ENCODE assay signal across 15 cellular contexts in genomic region chr19:19619849-19620210, GRCh38. TPM values are rescaled to one million over a fixed set of nuclear protein-coding genes. Genes with fewer than 3 reads are reported as not detected.
DNase-seq lines count a peak whose midpoint lies in the region; ATAC-seq and TF ChIP-seq lines count a peak whose summit lies in the region.
"Had no signal": no experiment of that assay in that cellular context is flagged by ENCODE, and none has a peak within 500 bp of the region (broad histone marks: within the 10 kb centered on the region; RNA-seq: fewer than 3 reads in every experiment).

No MANE protein-coding gene starts in this region.

- TF ChIP-seq CTCF in natural killer cell (IDR thresholded peaks at IDR 0.05) (no peak), endodermal cell (conservative IDR thresholded peaks at IDR 0.05) (no peak), RWPE1 (conservative IDR thresholded peaks at IDR 0.05; ENCODE audit: low read depth) (no peak)

- ATAC-seq in natural killer cell: no peak
- no peak for ATAC-seq in natural killer cell treated with Interleukin-12 subunit alpha and Interleukin-12 subunit beta and Interleukin-15 and Interleukin-18, amount 100 ng/mL, for 72 hours
- no peak for ATAC-seq in effector memory CD8-positive, alpha-beta T cell (replicated peaks)
- ATAC-seq in naive thymus-derived CD8-positive, alpha-beta T cell: no peak
- ATAC-seq: Panc1 had no signal

- H3K27ac ChIP-seq in endodermal cell (ENCODE audit: low read depth, low read length) (no peak overlapping the region), RWPE1 (no peak overlapping the region)

- H3K27ac Mint-ChIP-seq in natural killer cell (peak overlapping the region; percentile 29 to 94), endodermal cell (no peak overlapping the region)
- no peak overlapping the region for H3K27ac Mint-ChIP-seq in natural killer cell treated with Interleukin-12 subunit alpha and Interleukin-12 subunit beta and Interleukin-15 and Interleukin-18, amount 100 ng/mL, for 72 hours
- H3K27ac Mint-ChIP-seq in effector memory CD8-positive, alpha-beta T cell: peak overlapping the region; percentile 95
- peak overlapping the region in 7 of 10 donors; percentile 13 to 100 (median 71) for H3K27ac Mint-ChIP-seq in naive thymus-derived CD8-positive, alpha-beta T cell

- H3K4me3 Mint-ChIP-seq in natural killer cell (no peak overlapping the region), endodermal cell (no peak overlapping the region)
- no peak overlapping the region for H3K4me3 Mint-ChIP-seq in natural killer cell treated with Interleukin-12 subunit alpha and Interleukin-12 subunit beta and Interleukin-15 and Interleukin-18, amount 100 ng/mL, for 72 hours
- no peak overlapping the region for H3K4me3 Mint-ChIP-seq in effector memory CD8-positive, alpha-beta T cell
- peak overlapping the region in 2 of 10 donors; percentile 7 to 15 for H3K4me3 Mint-ChIP-seq in naive thymus-derived CD8-positive, alpha-beta T cell

- intact Hi-C loops in natural killer cell (cut with micrococcal nuclease): loop anchor here (2.0 kb wide), 1 partner anchor 201 kb away; the partner anchor contains the start of gene ZNF506

- POLR2A ChIA-PET in naive thymus-derived CD8-positive, alpha-beta T cell (lab: Charles Lee): interaction anchor here (0.6 to 3.3 kb wide), 6 partner anchors 11 to 74 kb away, joined by 3 to 22 read pairs (median 5); partner anchors contain the start of gene ATP13A1
- POLR2A ChIA-PET in RWPE1 (lab: Yijun Ruan, JAX; ENCODE audit: low non-redundant PET): no interaction called here

- H3K9ac ChIP-seq in endodermal cell (ENCODE audit: extremely low read depth, low read length, poor library complexity, severe bottlenecking): no peak overlapping the region

- DNase-seq in natural killer cell (no peak), endodermal cell (no peak), RWPE1 (ENCODE audit: low spot score) (no peak), 8988T (no peak)
- no peak for DNase-seq in natural killer cell treated with Interleukin-12 subunit alpha and Interleukin-12 subunit beta and Interleukin-15 and Interleukin-18, amount 100 ng/mL, for 72 hours (ENCODE audit: low spot score)
- no peak for DNase-seq in effector memory CD8-positive, alpha-beta T cell
- peak in 1 of 10 donors; percentile 45 for DNase-seq in naive thymus-derived CD8-positive, alpha-beta T cell
- DNase-seq: H7, IMR-90, Karpas-422, MG63, NCI-H1092, NCI-H2081, Right ventricle myocardium superior had no signal

- H3K9me3 Mint-ChIP-seq in natural killer cell (no peaks in the 10 kb centered on the region), endodermal cell (no peaks in the 10 kb centered on the region)
- no peaks in the 10 kb centered on the region for H3K9me3 Mint-ChIP-seq in natural killer cell treated with Interleukin-12 subunit alpha and Interleukin-12 subunit beta and Interleukin-15 and Interleukin-18, amount 100 ng/mL, for 72 hours
- no peaks in the 10 kb centered on the region for H3K9me3 Mint-ChIP-seq in effector memory CD8-positive, alpha-beta T cell
- H3K9me3 Mint-ChIP-seq in naive thymus-derived CD8-positive, alpha-beta T cell: no peaks in the 10 kb centered on the region

- CTCF ChIA-PET in RWPE1 (lab: Yijun Ruan, JAX): interaction anchor here (0.9 kb wide), 1 partner anchor 32 kb away, joined by 3 read pairs; no protein-coding TSS in a partner anchor

- WGBS in endodermal cell (ENCODE audit: insufficient coverage in 1 of 2, insufficient read length in 1 of 2), 2 experiments: 89 to 94% methylated on average over 6 to 7 of the region's 7 CpGs

- peaks cover 35 to 39% of the 10 kb centered on the region in 2 donors for H3K4me1 Mint-ChIP-seq in natural killer cell
- H3K4me1 Mint-ChIP-seq in natural killer cell treated with Interleukin-12 subunit alpha and Interleukin-12 subunit beta and Interleukin-15 and Interleukin-18, amount 100 ng/mL, for 72 hours (ENCODE audit: low read depth in 2 of 2): peaks cover 30 to 34% of the 10 kb centered on the region in 2 donors
- H3K4me1 Mint-ChIP-seq in effector memory CD8-positive, alpha-beta T cell (ENCODE audit: low read depth in 2 of 2): peaks cover 31 to 35% of the 10 kb centered on the region in 2 donors
- H3K4me1 Mint-ChIP-seq in naive thymus-derived CD8-positive, alpha-beta T cell: peaks cover 20 to 57% (median 46%) of the 10 kb centered on the region in 4 donors
- peaks cover 1% of the 10 kb centered on the region for H3K4me1 Mint-ChIP-seq in endodermal cell

- no peaks in the 10 kb centered on the region for H3K4me1 ChIP-seq in endodermal cell (ENCODE audit: control insufficient read depth, insufficient read depth, low read length)

- no peaks in the 10 kb centered on the region for H3K27me3 ChIP-seq in endodermal cell (ENCODE audit: control insufficient read depth, insufficient read depth, low read length, poor library complexity, severe bottlenecking)
- H3K27me3 ChIP-seq: MG63 had no signal

- H3K36me3 Mint-ChIP-seq in natural killer cell (no peaks in the 10 kb centered on the region), endodermal cell (ENCODE audit: low read depth) (peaks cover 28% of the 10 kb centered on the region)
- peaks cover 6% of the 10 kb centered on the region for H3K36me3 Mint-ChIP-seq in natural killer cell treated with Interleukin-12 subunit alpha and Interleukin-12 subunit beta and Interleukin-15 and Interleukin-18, amount 100 ng/mL, for 72 hours
- H3K36me3 Mint-ChIP-seq in effector memory CD8-positive, alpha-beta T cell (ENCODE audit: insufficient read depth): peaks cover 49% of the 10 kb centered on the region
- H3K36me3 Mint-ChIP-seq in naive thymus-derived CD8-positive, alpha-beta T cell: peaks cover 0 to 25% (median 10%) of the 10 kb centered on the region in 3 donors

- H3K27me3 Mint-ChIP-seq in natural killer cell (ENCODE audit: low read depth in 2 of 2) (no peaks in the 10 kb centered on the region), endodermal cell (ENCODE audit: insufficient read depth) (peaks cover 19% of the 10 kb centered on the region)
- no peaks in the 10 kb centered on the region for H3K27me3 Mint-ChIP-seq in natural killer cell treated with Interleukin-12 subunit alpha and Interleukin-12 subunit beta and Interleukin-15 and Interleukin-18, amount 100 ng/mL, for 72 hours
- no peaks in the 10 kb centered on the region for H3K27me3 Mint-ChIP-seq in effector memory CD8-positive, alpha-beta T cell
- H3K27me3 Mint-ChIP-seq in naive thymus-derived CD8-positive, alpha-beta T cell: no peaks in the 10 kb centered on the region

- peaks cover 23% of the 10 kb centered on the region for H3K36me3 ChIP-seq in endodermal cell (ENCODE audit: control insufficient read depth, insufficient read depth, low read length)
- H3K36me3 ChIP-seq: MG63 had no signal

- H3K9me3 ChIP-seq in endodermal cell (ENCODE audit: control insufficient read depth, low read length): no peaks in the 10 kb centered on the region
- H3K9me3 ChIP-seq: MG63 had no signal

- no peak overlapping the region for H3K4me3 ChIP-seq in endodermal cell (ENCODE audit: low read length)
- H3K4me3 ChIP-seq: MG63 had no signal

RNA-seq across cellular contexts. Expression of gene PBX4, which starts 1.3 kb away (rescaled TPM):
- total RNA-seq in natural killer cell (10 to 100 TPM; 10.7 to 15.9 (median 11.1) TPM), endodermal cell (1 to 10 TPM; 4.1 to 8.6 TPM)
- total RNA-seq in natural killer cell treated with Interleukin-12 subunit alpha and Interleukin-12 subunit beta and Interleukin-15 and Interleukin-18, amount 100 ng/mL, for 72 hours: 10 to 100 TPM; 26.3 to 80.1 TPM
- 10 to 100 TPM; 46.0 to 49.4 TPM for total RNA-seq in naive thymus-derived CD8-positive, alpha-beta T cell
- polyA plus RNA-seq in naive thymus-derived CD8-positive, alpha-beta T cell: 1 to 10 TPM; 2.6 to 6.9 (median 4.2) TPM
- polyA plus RNA-seq in endodermal cell (2013, experiment 1 of 2): 11.8 TPM
- polyA plus RNA-seq in endodermal cell (2013, experiment 2 of 2): 12.8 TPM
- total RNA-seq: Right ventricle myocardium superior had no signal

RNA-seq across cellular contexts. Expression of gene LPAR2, which starts 8.2 kb away (rescaled TPM):
- total RNA-seq in natural killer cell (10 to 100 TPM; 52.1 to 81.5 (median 56.4) TPM), endodermal cell (10 to 100 TPM; 60.4 to 81.7 TPM)
- total RNA-seq in natural killer cell treated with Interleukin-12 subunit alpha and Interleukin-12 subunit beta and Interleukin-15 and Interleukin-18, amount 100 ng/mL, for 72 hours: 10 to 100 TPM; 33.7 to 35.0 TPM
- 10 to 100 TPM; 82.7 to 93.1 TPM for total RNA-seq in naive thymus-derived CD8-positive, alpha-beta T cell
- polyA plus RNA-seq in naive thymus-derived CD8-positive, alpha-beta T cell: 10 to 100 TPM; 12.9 to 38.0 (median 16.7) TPM
- 111 TPM for polyA plus RNA-seq in endodermal cell (2013, experiment 1 of 2)
- polyA plus RNA-seq in endodermal cell (2013, experiment 2 of 2): 102 TPM

RNA-seq across cellular contexts. Expression of gene GMIP, which starts 23.6 kb away (rescaled TPM):
- total RNA-seq in natural killer cell: 100 to 1,000 TPM; 134 to 188 (median 150) TPM
- 100 to 1,000 TPM in 1 of 2 donors, 10 to 100 TPM in 1; 87.2 to 112 TPM for total RNA-seq in natural killer cell treated with Interleukin-12 subunit alpha and Interleukin-12 subunit beta and Interleukin-15 and Interleukin-18, amount 100 ng/mL, for 72 hours
- 100 to 1,000 TPM; 133 to 135 TPM for total RNA-seq in naive thymus-derived CD8-positive, alpha-beta T cell
- polyA plus RNA-seq in naive thymus-derived CD8-positive, alpha-beta T cell: 10 to 100 TPM; 40.6 to 72.4 (median 41.9) TPM
- total RNA-seq in endodermal cell: 10 to 100 TPM; 16.5 to 18.7 TPM
- 22.7 TPM for polyA plus RNA-seq in endodermal cell (2013, experiment 1 of 2)
- polyA plus RNA-seq in endodermal cell (2013, experiment 2 of 2): 24.9 TPM

RNA-seq across cellular contexts. Expression of gene ATP13A1, which starts 43.6 kb away (rescaled TPM):
- 10 to 100 TPM; 58.1 to 73.2 (median 67.7) TPM for total RNA-seq in natural killer cell
- 100 to 1,000 TPM in 1 of 2 donors, 10 to 100 TPM in 1; 61.9 to 122 TPM for total RNA-seq in natural killer cell treated with Interleukin-12 subunit alpha and Interleukin-12 subunit beta and Interleukin-15 and Interleukin-18, amount 100 ng/mL, for 72 hours
- total RNA-seq in naive thymus-derived CD8-positive, alpha-beta T cell: 100 to 1,000 TPM; 155 to 158 TPM
- 10 to 100 TPM; 15.3 to 46.7 (median 20.7) TPM for polyA plus RNA-seq in naive thymus-derived CD8-positive, alpha-beta T cell
- total RNA-seq in endodermal cell: 10 to 100 TPM; 77.0 to 79.8 TPM
- 41.2 TPM for polyA plus RNA-seq in endodermal cell (2013, experiment 1 of 2)
- 37.0 TPM for polyA plus RNA-seq in endodermal cell (2013, experiment 2 of 2)

RNA-seq across cellular contexts. Expression of gene ZNF101, which starts 48.8 kb away (rescaled TPM):
- total RNA-seq in natural killer cell: 10 to 100 TPM; 35.7 to 58.7 (median 41.0) TPM
- total RNA-seq in natural killer cell treated with Interleukin-12 subunit alpha and Interleukin-12 subunit beta and Interleukin-15 and Interleukin-18, amount 100 ng/mL, for 72 hours: 10 to 100 TPM; 45.3 to 53.1 TPM
- 100 to 1,000 TPM; 252 to 269 TPM for total RNA-seq in naive thymus-derived CD8-positive, alpha-beta T cell
- 100 to 1,000 TPM in 2 of 3 donors, 10 to 100 TPM in 1; 99.7 to 144 (median 131) TPM for polyA plus RNA-seq in naive thymus-derived CD8-positive, alpha-beta T cell
- total RNA-seq in endodermal cell: 10 to 100 TPM; 53.2 to 62.9 TPM
- 14.8 TPM for polyA plus RNA-seq in endodermal cell (2013, experiment 1 of 2)
- 14.7 TPM for polyA plus RNA-seq in endodermal cell (2013, experiment 2 of 2)

Comparison
In these comparisons a context has a peak if more than half of its experiments do, and no peak if none do; other contexts are left out.
1. H3K27ac Mint-ChIP-seq: peak in natural killer cell (2 of 2), effector memory CD8-positive, alpha-beta T cell (2 of 2) and naive thymus-derived CD8-positive, alpha-beta T cell (7 of 10); none in natural killer cell treated with Interleukin-12 subunit alpha and Interleukin-12 subunit beta and Interleukin-15 and Interleukin-18, amount 100 ng/mL, for 72 hours (0 of 2) and endodermal cell (single experiment).
2. RNA of gene GMIP, which starts 23.6 kb away (total RNA-seq): 134 to 188 TPM in natural killer cell, 133 to 135 TPM in naive thymus-derived CD8-positive, alpha-beta T cell and 87.2 to 112 TPM in natural killer cell treated with Interleukin-12 subunit alpha and Interleukin-12 subunit beta and Interleukin-15 and Interleukin-18, amount 100 ng/mL, for 72 hours; 16.5 to 18.7 TPM in endodermal cell; every median in the first group is over 4 times any median in the second.